25 cellular contexts compared by ENCODE assay signal in the genomic region with DNA sequence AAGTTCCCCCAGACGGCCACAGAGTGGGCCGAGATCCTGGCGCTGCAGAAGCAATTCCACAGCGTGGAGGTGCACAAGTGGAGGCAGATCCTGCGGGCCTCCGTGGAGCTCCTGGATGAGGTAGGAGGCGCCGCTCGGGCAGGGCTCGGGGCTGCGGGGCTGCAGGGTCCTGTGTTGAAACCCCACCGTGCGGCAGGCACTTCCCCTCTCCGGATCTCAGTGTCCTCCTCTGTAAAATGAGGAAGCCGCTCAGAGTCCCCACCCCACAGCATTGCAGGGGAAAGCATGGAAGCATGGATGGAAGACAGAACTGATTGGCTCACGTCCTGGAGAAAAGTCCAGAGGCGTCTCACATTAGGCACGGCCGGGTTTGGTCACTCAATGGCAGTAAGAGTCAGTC. TPM values are rescaled to one million over a fixed set of nuclear protein-coding genes. Genes with fewer than 3 reads are reported as not detected.
DNase-seq lines count a peak whose midpoint lies in the region; ATAC-seq and TF ChIP-seq lines count a peak whose summit lies in the region.
"Had no signal": no experiment of that assay in that cellular context is flagged by ENCODE, and none has a peak within 500 bp of the region (broad histone marks: within the 10 kb centered on the region; RNA-seq: fewer than 3 reads in every experiment).

No MANE protein-coding gene starts in this region.

- H3K36me3 ChIP-seq in psoas muscle (ENCODE audit: insufficient read depth in 1 of 2, low read depth in 1 of 2), result peaks cover 2 to 95% of the 10 kb centered on the region in 2 donors

- DNase-seq in right cardiac atrium (peak in 2 of 3 donors; percentile 57 to 73), cardiac septum (ENCODE audit: low spot score) (no peak), left lobe of liver (ENCODE audit: low spot score) (no peak), psoas muscle (peak in 1 of 2 donors; percentile 46), epidermal melanocyte (ENCODE audit: insufficient read length, low spot score) (no peak), RKO (ENCODE audit: low spot score) (no peak)
- DNase-seq: Caco-2; CD4-positive, CD25-positive, alpha-beta regulatory T cell; DMS153; GF-D8; IMR-90; Karpas-422; MG63; NCI-H1092; NCI-H1436 treated with DMSO at 0.1 percent for 48 hours; NCI-H2029; NCI-H345; NCI-H524 treated with DMSO at 0.1 percent for 48 hours; PC-9 had no signal

- H3K4me3 ChIP-seq in right cardiac atrium (ENCODE audit: low read length) (no peak overlapping the region), psoas muscle (no peak overlapping the region)
- H3K4me3 ChIP-seq: HAP-1, MG63, PC-9 had no signal

- ATAC-seq in right cardiac atrium, result no peak
- ATAC-seq in left lobe of liver, result peak; percentile 26
- ATAC-seq in psoas muscle, result no peak
- ATAC-seq in GM19035 (IDR thresholded peaks at IDR 0.05; ENCODE audit: unreplicated experiment), result no peak

- H3K27me3 ChIP-seq in right cardiac atrium (ENCODE audit: control insufficient read depth, insufficient read depth) (no peaks in the 10 kb centered on the region), psoas muscle (ENCODE audit: insufficient read depth in 3 of 3, low read length in 2 of 3) (no peaks in the 10 kb centered on the region)
- H3K27me3 ChIP-seq: MG63 had no signal

- no peaks in the 10 kb centered on the region for H3K9me3 ChIP-seq in right cardiac atrium (ENCODE audit: control insufficient read depth, low read length)
- no peaks in the 10 kb centered on the region for H3K9me3 ChIP-seq in psoas muscle
- H3K9me3 ChIP-seq: Caco-2, HAP-1, MG63 had no signal

- H3K27ac ChIP-seq in right cardiac atrium (ENCODE audit: low read length) (no peak overlapping the region), psoas muscle (peak overlapping the region; percentile 6)
- H3K27ac ChIP-seq: HL-60, PC-9 had no signal

- 83% methylated on average over 19 of the region's 19 CpGs for WGBS in right cardiac atrium
- WGBS in psoas muscle, 3 donors, result 80 to 84% (median 82%) methylated on average over 19 of the region's 19 CpGs

- H3K4me1 ChIP-seq in right cardiac atrium (ENCODE audit: control insufficient read depth, insufficient read depth, low read length) (no peaks in the 10 kb centered on the region), psoas muscle (peaks cover 11% of the 10 kb centered on the region)
- H3K4me1 ChIP-seq: Caco-2, HAP-1 had no signal

- intact Hi-C loops in right cardiac atrium (cut with DNase I), result no loop called here
- intact Hi-C loops in cardiac septum (cut with DNase I), result no loop called here
- intact Hi-C loops in psoas muscle (cut with DNase I), result no loop called here

- TF ChIP-seq CTCF in psoas muscle (IDR thresholded peaks at IDR 0.05), result no peak

RNA-seq across cellular contexts. Expression of gene SCN1B, which starts 6.8 kb away (rescaled TPM):
- total RNA-seq in right cardiac atrium (100 to 1,000 TPM in 1 of 4 donors, 10 to 100 TPM in 3; 74.3 to 134 (median 87.1) TPM), cardiac septum (58.7 TPM), left lobe of liver (4.5 TPM), psoas muscle (100 to 1,000 TPM in 3 of 4 donors, 10 to 100 TPM in 1; 95.9 to 345 (median 218) TPM)
- polyA plus RNA-seq in right cardiac atrium (89.1 TPM), psoas muscle (100 to 1,000 TPM in 2 of 3 donors, 10 to 100 TPM in 1; 55.6 to 282 (median 248) TPM)

RNA-seq across cellular contexts. Expression of gene HPN, which starts 18.1 kb away (rescaled TPM):
- total RNA-seq in right cardiac atrium (1 to 10 TPM; 3.9 to 7.0 (median 5.0) TPM), cardiac septum (4.9 TPM), left lobe of liver (564 TPM), psoas muscle (10 to 100 TPM in 2 of 4 donors, 1 to 10 TPM in 2; 2.5 to 17.7 (median 8.1) TPM)
- polyA plus RNA-seq in right cardiac atrium (1.5 TPM), psoas muscle (10 to 100 TPM in 1 of 3 donors, 1 to 10 TPM in 2; 1.6 to 12.6 (median 5.2) TPM)
- total RNA-seq: A172; B cell; CD4-positive, CD25-positive, alpha-beta regulatory T cell; HT1080; IMR-90 had no signal
- polyA plus RNA-seq: IMR-90 had no signal

RNA-seq across cellular contexts. Expression of gene GRAMD1A, which starts 23.3 kb away (rescaled TPM):
- total RNA-seq in right cardiac atrium, result 10 to 100 TPM; 27.9 to 37.4 (median 32.7) TPM
- polyA plus RNA-seq in right cardiac atrium, result 32.0 TPM
- total RNA-seq in cardiac septum, result 38.3 TPM
- total RNA-seq in left lobe of liver, result 17.8 TPM
- 10 to 100 TPM; 36.3 to 55.0 (median 38.3) TPM for total RNA-seq in psoas muscle
- 10 to 100 TPM; 15.6 to 33.4 (median 17.4) TPM for polyA plus RNA-seq in psoas muscle

RNA-seq across cellular contexts. Expression of gene ZNF792, which starts 59.4 kb away (rescaled TPM):
- total RNA-seq in right cardiac atrium (1 to 10 TPM; 3.3 to 5.1 (median 4.3) TPM), cardiac septum (4.0 TPM), left lobe of liver (2.9 TPM), psoas muscle (1 to 10 TPM; 1.5 to 4.2 (median 2.0) TPM)
- polyA plus RNA-seq in right cardiac atrium (1.1 TPM), psoas muscle (1 to 10 TPM in 1 of 3 donors, under 1 TPM in 2; 0.83 to 1.3 (median 0.93) TPM)

Comparison
In these comparisons a context has a peak if more than half of its experiments do, and no peak if none do; other contexts are left out.
1. DNase-seq: peak in right cardiac atrium (2 of 3); none in cardiac septum (single experiment), left lobe of liver (single experiment), epidermal melanocyte (single experiment) and RKO (single experiment).
2. RNA of gene SCN1B, which starts 6.8 kb away (total RNA-seq): 95.9 to 345 TPM in psoas muscle, 74.3 to 134 TPM in right cardiac atrium and 58.7 TPM in cardiac septum (single experiment); 4.5 TPM in left lobe of liver (single experiment); every median in the first group is over 10 times any median in the second.
3. RNA of gene HPN, which starts 18.1 kb away (total RNA-seq): 564 TPM in left lobe of liver (single experiment); 2.5 to 17.7 TPM in psoas muscle, 3.9 to 7.0 TPM in right cardiac atrium and 4.9 TPM in cardiac septum (single experiment); every median in the first group is over 10 times any median in the second.